16 cellular contexts compared by ENCODE assay signal in genomic region chr4:185580699-185581098, GRCh38. TPM values are rescaled to one million over a fixed set of nuclear protein-coding genes. Genes with fewer than 3 reads are reported as not detected.
A peak's percentile ranks its signal among the peaks of the same experiment; 100 is the strongest.
DNase-seq lines count a peak whose midpoint lies in the region; ATAC-seq, FAIRE-seq and TF ChIP-seq lines count a peak whose summit lies in the region.
"Had no signal": no experiment of that assay in that cellular context is flagged by ENCODE, and none has a peak within 500 bp of the region (broad histone marks: within the 10 kb centered on the region; RNA-seq: fewer than 3 reads in every experiment).

No MANE protein-coding gene starts in this region.

- in situ Hi-C loops in gastrocnemius medialis (cut with MboI; ENCODE audit: low sequenced_read_pairs in 4 of 4): loop anchor here (10.0 to 25.0 kb wide), 3 partner anchors 66 to 768 kb away; no protein-coding TSS in a partner anchor

- intact Hi-C loops in gastrocnemius medialis (cut with DNase I; ENCODE audit: low total_unique reads) (no loop called here), kidney (cut with DNase I) (no loop called here)

- H3K27me3 ChIP-seq in foreskin keratinocyte (peaks cover 8% of the 10 kb centered on the region), gastrocnemius medialis (no peaks in the 10 kb centered on the region)

- H3K9me3 ChIP-seq in gastrocnemius medialis (no peaks in the 10 kb centered on the region), kidney (ENCODE audit: control insufficient read depth in 1 of 2, low read length in 2 of 2) (no peaks in the 10 kb centered on the region)

- ATAC-seq in foreskin keratinocyte: peak; percentile 84
- ATAC-seq in gastrocnemius medialis: no peak
- no peak for ATAC-seq in HG03280 (IDR thresholded peaks at IDR 0.05; ENCODE audit: unreplicated experiment)
- ATAC-seq: GM12878 had no signal

- no peak overlapping the region for H3K4me3 ChIP-seq in gastrocnemius medialis
- H3K4me3 ChIP-seq in kidney (ENCODE audit: low read length in 2 of 2): no peak overlapping the region
- H3K4me3 ChIP-seq: GM12878 had no signal

- H3K27ac ChIP-seq in foreskin keratinocyte: no peak overlapping the region
- H3K27ac ChIP-seq in gastrocnemius medialis: peak overlapping the region; percentile 81 to 92 (median 87)
- no peak overlapping the region for H3K27ac ChIP-seq in kidney (ENCODE audit: low read depth in 2 of 2, low read length in 2 of 2)
- H3K27ac ChIP-seq: 22Rv1 had no signal

- H3K36me3 ChIP-seq in gastrocnemius medialis (no peaks in the 10 kb centered on the region), kidney (ENCODE audit: control insufficient read depth in 1 of 2, insufficient read depth in 2 of 2, low read length in 2 of 2) (no peaks in the 10 kb centered on the region)

- no peak for TF ChIP-seq CTCF in foreskin keratinocyte (conservative IDR thresholded peaks at IDR 0.05)
- TF ChIP-seq CTCF in gastrocnemius medialis (IDR thresholded peaks at IDR 0.05 in 4 of 5, conservative IDR thresholded peaks at IDR 0.05 in 1 of 5): no peak
- no peak for TF ChIP-seq CTCF in kidney (IDR thresholded peaks at IDR 0.05; ENCODE audit: borderline replicate concordance, extremely low read depth, insufficient read depth)

- no peaks in the 10 kb centered on the region for H3K4me1 ChIP-seq in foreskin keratinocyte
- H3K4me1 ChIP-seq in gastrocnemius medialis: peaks cover 26 to 39% of the 10 kb centered on the region in 2 donors
- H3K4me1 ChIP-seq in kidney (ENCODE audit: control insufficient read depth in 1 of 2, insufficient read depth in 1 of 2, low read depth in 1 of 2, low read length in 2 of 2): no peaks in the 10 kb centered on the region

- TF ChIP-seq POLR2A in gastrocnemius medialis (IDR thresholded peaks at IDR 0.05): no peak

- H3K9ac ChIP-seq in kidney (ENCODE audit: low read length in 2 of 2): no peak overlapping the region

- FAIRE-seq in kidney (lab: Jason Lieb, UNC): no peak
- FAIRE-seq: GM12878, GM18507 had no signal

- DNase-seq in DMS53 (lab: John Stamatoyannopoulos, UW): peak; percentile 74
- no peak for DNase-seq in DMS53 treated with DMSO at 0.1 percent for 48 hours (lab: John Stamatoyannopoulos, UW; ENCODE audit: unreplicated experiment)
- DNase-seq in NCI-H226: peak; percentile 26
- peak in 1 of 2 donors; percentile 54 for DNase-seq in foreskin keratinocyte
- DNase-seq in gastrocnemius medialis: no peak
- no peak for DNase-seq in ecto neural progenitor cell (ENCODE audit: low spot score)
- no peak for DNase-seq in kidney
- DNase-seq: DMS153, HCEC 1CT, NCI-H1048, NCI-H446 treated with DMSO at 0.1 percent for 48 hours, NCI-H748 treated with DMSO at 0.1 percent for 48 hours had no signal

RNA-seq across cellular contexts. Expression of gene PDLIM3, which starts 45.4 kb away (rescaled TPM):
- total RNA-seq in foreskin keratinocyte (not detected in 2 replicates), gastrocnemius medialis (1,000 to 10,000 TPM; 1,062 to 7,224 (median 2,598) TPM), kidney (19.6 TPM)
- polyA plus RNA-seq in foreskin keratinocyte (0.10 TPM in 1 of 2 replicates, not detected in the other), kidney (ENCODE audit: insufficient read depth, low read depth, low replicate concordance) (10.8 TPM)
- total RNA-seq: GM12878 had no signal

Comparison
In these comparisons a context has a peak if more than half of its experiments do, and no peak if none do; other contexts are left out.
1. DNase-seq: peak in DMS53 (single experiment) and NCI-H226 (single experiment); none in DMS53 treated with DMSO at 0.1 percent for 48 hours (single experiment), gastrocnemius medialis (0 of 2), ecto neural progenitor cell (single experiment) and kidney (single experiment).
2. H3K27ac ChIP-seq: peak in gastrocnemius medialis (4 of 4); none in foreskin keratinocyte (single experiment) and kidney (0 of 2).
3. RNA of gene PDLIM3, which starts 45.4 kb away (total RNA-seq): 1,062 to 7,224 TPM in gastrocnemius medialis; 19.6 TPM in kidney (single experiment) and not detected in foreskin keratinocyte; every median in the first group is over 10 times any median in the second.